13 cellular contexts compared by ENCODE assay signal in the genomic region with DNA sequence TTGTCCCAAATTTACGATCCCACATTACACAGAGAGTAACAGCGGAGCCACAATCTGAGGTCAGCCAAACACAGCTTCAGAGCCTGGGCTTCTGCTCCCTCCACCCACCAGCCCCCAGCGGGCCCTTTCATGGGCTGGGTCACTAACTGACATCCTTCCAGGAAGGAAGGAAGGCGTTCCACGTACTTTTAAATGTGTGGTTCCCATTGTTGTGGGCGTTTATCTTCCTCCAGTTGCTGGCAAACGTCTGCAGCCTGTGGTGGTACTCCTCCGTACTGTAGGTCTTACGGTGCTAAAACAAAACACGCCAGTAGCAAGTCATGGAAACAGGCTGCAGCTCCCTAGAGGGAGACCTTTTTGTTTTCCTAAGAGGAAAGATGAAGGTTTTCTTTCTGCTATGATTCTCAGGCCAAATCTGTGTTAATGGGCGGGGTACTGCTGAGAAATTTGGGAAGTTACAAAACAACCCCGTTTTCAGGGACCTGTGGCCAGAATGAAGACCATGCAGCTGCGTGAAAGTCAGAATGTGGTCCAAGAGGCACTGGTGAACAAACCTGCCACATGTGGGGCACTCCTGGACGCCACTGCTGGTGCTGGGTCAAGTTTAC. TPM values are rescaled to one million over a fixed set of nuclear protein-coding genes. Genes with fewer than 3 reads are reported as not detected.
DNase-seq lines count a peak whose midpoint lies in the region; ATAC-seq and TF ChIP-seq lines count a peak whose summit lies in the region.
"Had no signal": no experiment of that assay in that cellular context is flagged by ENCODE, and none has a peak within 500 bp of the region (broad histone marks: within the 10 kb centered on the region; RNA-seq: fewer than 3 reads in every experiment).

No MANE protein-coding gene starts in this region.

- H3K36me3 ChIP-seq in DOHH2 (ENCODE audit: control insufficient read depth, low read length) (peaks cover 86% of the 10 kb centered on the region), osteoblast (ENCODE audit: insufficient read depth, low read length) (no peaks in the 10 kb centered on the region)

- TF ChIP-seq CTCF in DOHH2 (IDR thresholded peaks at IDR 0.05; ENCODE audit: low read depth, low read length, poor library complexity, severe bottlenecking) (no peak), NB4 (IDR thresholded peaks at IDR 0.05; ENCODE audit: low read depth, low read length) (no peak), osteoblast (IDR thresholded peaks at IDR 0.05; ENCODE audit: extremely low read depth, low read depth, low read length) (no peak)

- peak; percentile 24 for TF ChIP-seq POLR2A in NB4 (IDR thresholded peaks at IDR 0.05; ENCODE audit: extremely low read depth, insufficient read length)

- H3K9me3 ChIP-seq in DOHH2 (ENCODE audit: control insufficient read depth, insufficient read depth, low read length) (no peaks in the 10 kb centered on the region), osteoblast (ENCODE audit: low read depth, low read length) (no peaks in the 10 kb centered on the region)

- H3K4me3 ChIP-seq in DOHH2 (ENCODE audit: low read length) (no peak overlapping the region), NB4 (ENCODE audit: low read depth, low read length) (peak overlapping the region; percentile 52), osteoblast (ENCODE audit: insufficient read depth, low read length) (no peak overlapping the region)

- peaks cover 30% of the 10 kb centered on the region for H3F3A ChIP-seq in DOHH2 (ENCODE audit: control insufficient read depth, insufficient read depth)

- intact Hi-C loops in dendritic cell treated with granulocyte-macrophage colony-stimulating factor and Interleukin-4, amounts not matched to agents 40 ng/mL and 50 ng/mL, for 4 days (cut with micrococcal nuclease): loop anchor here (5.0 kb wide), 2 partner anchors 40 to 65 kb away; no protein-coding TSS in a partner anchor

- no peaks in the 10 kb centered on the region for H3K27me3 Mint-ChIP-seq in dendritic cell treated with granulocyte-macrophage colony-stimulating factor and Interleukin-4, amounts not matched to agents 40 ng/mL and 50 ng/mL, for 4 days

- H3K4me1 ChIP-seq in DOHH2 (ENCODE audit: control insufficient read depth, low read length): peaks cover 39% of the 10 kb centered on the region
- peaks cover 11% of the 10 kb centered on the region for H3K4me1 ChIP-seq in osteoblast (ENCODE audit: insufficient read depth, low read length)

- H3K9me2 ChIP-seq in DOHH2 (replicated peaks; ENCODE audit: control insufficient read depth, low read length): no peaks in the 10 kb centered on the region

- H3K27ac ChIP-seq in DOHH2 (ENCODE audit: low read depth, low read length) (peak overlapping the region; percentile 97), osteoblast (ENCODE audit: low read depth, low read length) (no peak overlapping the region)
- H3K27ac ChIP-seq: VCaP had no signal

- H3K79me2 ChIP-seq in DOHH2 (ENCODE audit: control insufficient read depth, low read length) (peaks cover 46% of the 10 kb centered on the region), osteoblast (ENCODE audit: insufficient read depth, low read length) (no peaks in the 10 kb centered on the region)

- peak overlapping the region; percentile 55 for H3K4me3 Mint-ChIP-seq in dendritic cell treated with granulocyte-macrophage colony-stimulating factor and Interleukin-4, amounts not matched to agents 40 ng/mL and 50 ng/mL, for 4 days
- H3K4me3 Mint-ChIP-seq: brain had no signal

- H4K20me1 ChIP-seq in DOHH2 (ENCODE audit: control insufficient read depth, insufficient read depth, low read depth, low read length) (peaks cover 6% of the 10 kb centered on the region; the same call in 1 of the 2 replicates), osteoblast (ENCODE audit: insufficient read depth, low read length) (no peaks in the 10 kb centered on the region)

- ATAC-seq in GM19467 (IDR thresholded peaks at IDR 0.05; ENCODE audit: unreplicated experiment) (no peak), HG02571 (IDR thresholded peaks at IDR 0.05; ENCODE audit: unreplicated experiment) (no peak)

- peak overlapping the region; percentile 99 for H3K27ac Mint-ChIP-seq in dendritic cell treated with granulocyte-macrophage colony-stimulating factor and Interleukin-4, amounts not matched to agents 40 ng/mL and 50 ng/mL, for 4 days
- H3K27ac Mint-ChIP-seq: brain had no signal

- H3K9me3 Mint-ChIP-seq in dendritic cell treated with granulocyte-macrophage colony-stimulating factor and Interleukin-4, amounts not matched to agents 40 ng/mL and 50 ng/mL, for 4 days: no peaks in the 10 kb centered on the region
- H3K9me3 Mint-ChIP-seq: brain had no signal

- H3K4me1 Mint-ChIP-seq in dendritic cell treated with granulocyte-macrophage colony-stimulating factor and Interleukin-4, amounts not matched to agents 40 ng/mL and 50 ng/mL, for 4 days (ENCODE audit: low read depth): peaks cover 62% of the 10 kb centered on the region
- H3K4me1 Mint-ChIP-seq: brain had no signal

- no peak overlapping the region for H2AFZ ChIP-seq in osteoblast (ENCODE audit: low read length)

- peaks cover 94% of the 10 kb centered on the region for H3K36me3 Mint-ChIP-seq in dendritic cell treated with granulocyte-macrophage colony-stimulating factor and Interleukin-4, amounts not matched to agents 40 ng/mL and 50 ng/mL, for 4 days (ENCODE audit: low read depth)
- H3K36me3 Mint-ChIP-seq: brain had no signal

- H3K27me3 ChIP-seq in DOHH2 (ENCODE audit: control insufficient read depth, low read length) (no peaks in the 10 kb centered on the region), osteoblast (ENCODE audit: insufficient read depth, low read length) (peaks cover 13% of the 10 kb centered on the region)

- DNase-seq in NB4 (ENCODE audit: low read depth) (peak; percentile 95), osteoblast (ENCODE audit: insufficient read length, low spot score, missing footprints) (no peak), medulla oblongata (ENCODE audit: extremely low spot score) (no peak), NCI-H2196 treated with DMSO at 0.1 percent for 48 hours (lab: John Stamatoyannopoulos, UW; ENCODE audit: unreplicated experiment) (no peak)
- DNase-seq: DMS153; NCI-H748 treated with DMSO at 0.1 percent for 48 hours; stimulated activated CD4-positive, alpha-beta T cell treated with anti-CD3 and anti-CD28 coated beads, Interleukin-4, amount 100 ng/mL, for 4 hours had no signal

- no peak overlapping the region for H3K4me2 ChIP-seq in DOHH2 (ENCODE audit: low read length)
- H3K4me2 ChIP-seq in osteoblast (ENCODE audit: insufficient read depth, low read length): peak overlapping the region; percentile 23

RNA-seq across cellular contexts. Expression of a gene that starts 7.6 kb away (rescaled TPM):
- 4.7 and 8.8 TPM in 2 replicates for total RNA-seq in osteoblast
